Comparison of ENCODE assay signal across 8 cellular contexts in genomic region chr5:146965781-146966659, GRCh38.
A peak's percentile ranks its signal among the peaks of the same experiment; 100 is the strongest.
DNase-seq lines count a peak whose midpoint lies in the region; FAIRE-seq and TF ChIP-seq lines count a peak whose summit lies in the region.

No MANE protein-coding gene starts in this region.

- H3K36me3 ChIP-seq in H7 (replicated peaks; ENCODE audit: control insufficient read depth, insufficient read depth, low read length) (no peaks in the 10 kb centered on the region), Peyer's patch (no peaks in the 10 kb centered on the region), ovary (no peaks in the 10 kb centered on the region)

- CTCF ChIA-PET in GM10248 (lab: Yijun Ruan, JAX), result interaction anchor here (0.6 to 7.1 kb wide), 26 partner anchors 9 to 445 kb away, joined by 3 to 88 read pairs (median 4); no protein-coding TSS in a partner anchor

- intact Hi-C loops in ovary (cut with DNase I), result loop anchor here in 2 of 4 donors (1.0 to 5.0 kb wide), 2 partner anchors 424 kb away; no protein-coding TSS in a partner anchor

- WGBS in ovary, 3 donors, result 40 to 43% (median 42%) methylated on average over 15 of the region's 15 CpGs

- H3K27me3 ChIP-seq in H7 (ENCODE audit: control insufficient read depth, insufficient read depth, low read length) (no peaks in the 10 kb centered on the region), Peyer's patch (no peaks in the 10 kb centered on the region), ovary (no peaks in the 10 kb centered on the region)

- no peak for TF ChIP-seq EP300 in ovary (IDR thresholded peaks at IDR 0.05)

- POLR2A ChIA-PET in GM10248 (lab: Yijun Ruan, JAX), result no interaction called here

- no peak overlapping the region for H3K27ac ChIP-seq in Peyer's patch
- no peak overlapping the region for H3K27ac ChIP-seq in ovary

- TF ChIP-seq POLR2A in Peyer's patch (IDR thresholded peaks at IDR 0.05), result no peak
- TF ChIP-seq POLR2A in ovary (IDR thresholded peaks at IDR 0.05), result no peak

- FAIRE-seq in frontal cortex (lab: Jason Lieb, UNC), result peak; percentile 87

- H3K9me3 ChIP-seq in Peyer's patch, result no peaks in the 10 kb centered on the region
- no peaks in the 10 kb centered on the region for H3K9me3 ChIP-seq in ovary

- DNase-seq in GM10248 (ENCODE audit: extremely low spot score) (peak; percentile 45), H7 (peak; percentile 32), LHCN-M2 (ENCODE audit: low read depth) (peak; percentile 74), Peyer's patch (peak in 2 of 3 donors; percentile 23 to 57), frontal cortex (ENCODE audit: low spot score in 2 of 2) (peak; percentile 4 to 18), ovary (peak in 3 of 5 donors; percentile 11 to 41 (median 22))
- DNase-seq in activated effector memory CD4-positive, alpha-beta T cell treated with Interleukin-2 at 50 U/mL for 16 hours, result peak; percentile 1
- no peak for DNase-seq in NK-92 treated with Interleukin-12 subunit alpha and Interleukin-12 subunit beta, amount 100 ng/mL, for 24 hours (lab: John Stamatoyannopoulos, UW)

- H3K4me3 ChIP-seq in H7 (ENCODE audit: insufficient read depth, low read depth, low read length) (no peak overlapping the region), Peyer's patch (no peak overlapping the region), ovary (no peak overlapping the region)

- H3K4me1 ChIP-seq in Peyer's patch (no peaks in the 10 kb centered on the region), ovary (ENCODE audit: insufficient read depth) (peaks cover 4% of the 10 kb centered on the region)

- TF ChIP-seq CTCF in GM10248 (IDR thresholded peaks at IDR 0.05; ENCODE audit: control extremely low read depth, extremely low read depth, low read depth, missing control alignments), result peak; percentile 71
- peak in 5 of 6 experiments; percentile 77 to 95 (median 93) for TF ChIP-seq CTCF in Peyer's patch (IDR thresholded peaks at IDR 0.05)
- TF ChIP-seq CTCF in ovary (IDR thresholded peaks at IDR 0.05), result peak in 2 of 3 donors; percentile 29 to 46

Comparison
In these comparisons a context has a peak if more than half of its experiments do, and no peak if none do; other contexts are left out.
1. CTCF ChIP-seq: peak in every context shown above with its lines; median percentile 93 in Peyer's patch; 71 in GM10248; 38 in ovary.